ENCODE assay signal across 20 cellular contexts in the genomic region with DNA sequence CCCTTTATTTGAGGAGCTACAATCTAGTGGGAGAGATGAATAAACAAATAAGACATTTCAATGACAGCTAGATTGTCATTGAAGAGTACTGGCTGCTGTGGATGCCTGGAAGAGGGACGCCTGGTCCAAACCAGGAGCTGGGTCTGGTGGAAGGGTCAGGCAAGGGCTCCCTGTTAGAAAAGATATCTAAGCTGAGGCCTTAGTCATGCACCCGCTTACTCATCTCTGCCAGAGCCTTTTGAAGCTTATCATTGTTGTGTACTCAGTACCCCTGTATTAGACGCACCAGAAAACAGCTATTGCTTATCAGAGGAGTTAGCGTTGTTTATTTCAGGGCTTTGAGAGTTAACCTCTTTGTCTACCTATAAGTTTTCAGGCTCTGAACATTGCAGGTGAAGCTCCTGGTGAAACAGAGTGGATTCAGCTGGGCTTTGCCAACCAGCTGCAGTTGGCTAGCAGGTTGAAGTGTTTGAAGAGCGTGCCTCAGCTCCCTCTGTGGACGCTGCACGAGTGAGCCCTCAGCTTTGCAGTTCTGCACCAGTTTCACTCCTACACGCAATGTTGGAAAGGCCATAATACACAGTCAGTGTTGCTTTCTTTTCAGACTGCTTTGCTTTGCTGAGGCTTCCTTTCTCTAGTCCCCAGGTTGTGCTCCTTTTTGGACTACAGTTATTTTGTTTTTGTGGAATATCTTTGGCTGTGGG. TPM values are rescaled to one million over a fixed set of nuclear protein-coding genes. Genes with fewer than 3 reads are reported as not detected.
A peak's percentile ranks its signal among the peaks of the same experiment; 100 is the strongest.
DNase-seq lines count a peak whose midpoint lies in the region; ATAC-seq and TF ChIP-seq lines count a peak whose summit lies in the region.
"Had no signal": no experiment of that assay in that cellular context is flagged by ENCODE, and none has a peak within 500 bp of the region (broad histone marks: within the 10 kb centered on the region; RNA-seq: fewer than 3 reads in every experiment).

No MANE protein-coding gene starts in this region.

- H3K27ac ChIP-seq in HUES48 (ENCODE audit: low read depth, low read length) (peak overlapping the region; percentile 3), Panc1 (ENCODE audit: low read length) (no peak overlapping the region), foreskin keratinocyte (no peak overlapping the region)
- H3K27ac ChIP-seq: BLaER1 treated with 17β-estradiol and CSF1 and Interleukin-3, amounts not matched to agents 10 nM and 100 nM; SK-N-MC had no signal

- no peaks in the 10 kb centered on the region for H3K36me3 ChIP-seq in HUES48 (ENCODE audit: control insufficient read depth, insufficient read depth, low read length)
- H3K36me3 ChIP-seq in Panc1 (ENCODE audit: control insufficient read depth, insufficient read depth, low read length): no peaks in the 10 kb centered on the region
- H3K36me3 ChIP-seq: BLaER1 treated with 17β-estradiol and CSF1 and Interleukin-3, amounts not matched to agents 10 nM and 100 nM; MG63 had no signal

- POLR2A ChIA-PET in Panc1 (lab: Charles Lee): no interaction called here

- peaks cover 4% of the 10 kb centered on the region; the same call in 1 of the 2 replicates for H3K4me1 ChIP-seq in HUES48 (ENCODE audit: control insufficient read depth, insufficient read depth, low read length)
- no peaks in the 10 kb centered on the region for H3K4me1 ChIP-seq in Panc1 (ENCODE audit: control insufficient read depth, insufficient read depth, low read length)
- no peaks in the 10 kb centered on the region for H3K4me1 ChIP-seq in foreskin keratinocyte

- TF ChIP-seq CTCF in Panc1 (IDR thresholded peaks at IDR 0.05): no peak
- no peak for TF ChIP-seq CTCF in foreskin keratinocyte (conservative IDR thresholded peaks at IDR 0.05)

- H3K9ac ChIP-seq in HUES48 (ENCODE audit: low read depth, low read length): no peak overlapping the region
- H3K9ac ChIP-seq: BLaER1 treated with 17β-estradiol and CSF1 and Interleukin-3, amounts not matched to agents 10 nM and 100 nM had no signal

- no TSS peak for BruUV-seq in Panc1 (replicated peaks; lab: Mats Ljungman, UMichigan)

- ATAC-seq in Panc1 (peak; percentile 52), foreskin keratinocyte (peak; percentile 63)
- ATAC-seq in stimulated activated naive CD8-positive, alpha-beta T cell treated with anti-CD3 and anti-CD28 coated beads, Interleukin-15, Interleukin-2, amounts not matched to agents 100 U/mL and 50 U/mL, for 24 hours: no peak
- ATAC-seq: T-cell had no signal

- intact Hi-C loops in Panc1 (cut with micrococcal nuclease; ENCODE audit: unreplicated experiment): no loop called here

- in situ Hi-C loops in Panc1 (cut with HindIII; ENCODE audit: low pct_unique_long_range_greater_than_20kb, low sequenced_read_pairs): no loop called here

- CTCF ChIA-PET in Panc1 (lab: Charles Lee): interaction anchor here (0.7 kb wide), 1 partner anchor 17 kb away, joined by 5 read pairs; no protein-coding TSS in a partner anchor

- DNase-seq in NCI-H2107 treated with DMSO at 0.1 percent for 48 hours (lab: John Stamatoyannopoulos, UW; ENCODE audit: unreplicated experiment) (peak; percentile 22), NCI-H2107 (lab: John Stamatoyannopoulos, UW) (no peak), Panc1 (ENCODE audit: low read depth, low spot score) (no peak), foreskin keratinocyte (no peak), activated gamma-delta T cell treated with Interleukin-2 at 50 U/mL for 16 hours (no peak), AG20443 (ENCODE audit: low spot score) (no peak)
- no peak for DNase-seq in stimulated activated naive CD8-positive, alpha-beta T cell treated with anti-CD3 and anti-CD28 coated beads, Interleukin-15, Interleukin-2, amounts not matched to agents 100 U/mL and 50 U/mL, for 24 hours
- DNase-seq: CD8-positive, alpha-beta memory T cell; DMS 273 treated with DMSO at 0.1 percent for 48 hours; Karpas-422; MG63; NCI-H1105; NCI-H187; T-cell had no signal

- H3K9me3 ChIP-seq in HUES48 (ENCODE audit: control insufficient read depth, insufficient read depth, low read length) (no peaks in the 10 kb centered on the region), Panc1 (ENCODE audit: control insufficient read depth, insufficient read depth, low read depth, low read length) (no peaks in the 10 kb centered on the region)
- H3K9me3 ChIP-seq: BLaER1 treated with 17β-estradiol and CSF1 and Interleukin-3, amounts not matched to agents 10 nM and 100 nM; MG63 had no signal

- H3K4me3 ChIP-seq in HUES48 (ENCODE audit: low read depth, low read length) (no peak overlapping the region), Panc1 (ENCODE audit: low read depth in 2 of 2, low read length in 2 of 2) (no peak overlapping the region)
- H3K4me3 ChIP-seq: BLaER1 treated with 17β-estradiol and CSF1 and Interleukin-3, amounts not matched to agents 10 nM and 100 nM; MG63; SK-N-MC had no signal

- H3K27me3 ChIP-seq in HUES48 (ENCODE audit: control insufficient read depth, insufficient read depth, low read length) (no peaks in the 10 kb centered on the region), Panc1 (ENCODE audit: control insufficient read depth, insufficient read depth, low read length) (peaks cover 8% of the 10 kb centered on the region), foreskin keratinocyte (no peaks in the 10 kb centered on the region)
- H3K27me3 ChIP-seq: BLaER1 treated with 17β-estradiol and CSF1 and Interleukin-3, amounts not matched to agents 10 nM and 100 nM had no signal

RNA-seq across cellular contexts. Expression of a gene that starts 5.6 kb away (rescaled TPM):
- total RNA-seq in Panc1 (2021; ENCODE audit: unreplicated experiment) (not detected), foreskin keratinocyte (not detected in 2 replicates)
- polyA plus RNA-seq in Panc1 (2012; ENCODE audit: insufficient read length): not detected
- polyA plus RNA-seq in foreskin keratinocyte: not detected in 2 replicates
- total RNA-seq: A172; CD8-positive, alpha-beta memory T cell; H4; PC-3; T-cell had no signal
- polyA plus RNA-seq: CD8-positive, alpha-beta memory T cell had no signal
